Comparison of ENCODE assay signal across 18 cellular contexts in genomic region chrX:10174810-10175209, GRCh38. TPM values are rescaled to one million over a fixed set of nuclear protein-coding genes. Genes with fewer than 3 reads are reported as not detected.
DNase-seq lines count a peak whose midpoint lies in the region; ATAC-seq, FAIRE-seq and TF ChIP-seq lines count a peak whose summit lies in the region.
"Had no signal": no experiment of that assay in that cellular context is flagged by ENCODE, and none has a peak within 500 bp of the region (broad histone marks: within the 10 kb centered on the region; RNA-seq: fewer than 3 reads in every experiment).

No MANE protein-coding gene starts in this region.

- CTCF ChIA-PET in endothelial cell of umbilical vein (lab: Charles Lee), result interaction anchor here (1.3 to 6.0 kb wide), 2 partner anchors 14 to 423 kb away, joined by 5 to 29 read pairs; no protein-coding TSS in a partner anchor

- FAIRE-seq in endothelial cell of umbilical vein (lab: Jason Lieb, UNC), result peak; percentile 28
- FAIRE-seq: endometrium, G401.6, H54, islet of Langerhans had no signal

- no peak overlapping the region for H3K27ac ChIP-seq in endothelial cell of umbilical vein (ENCODE audit: insufficient read depth, low read depth, low read length)
- H3K27ac ChIP-seq: lower lobe of right lung, SJCRH30 had no signal

- H3K4me1 ChIP-seq in endothelial cell of umbilical vein (ENCODE audit: control insufficient read depth, extremely low read depth, insufficient read depth, low read length), result peaks cover 29% of the 10 kb centered on the region

- no peaks in the 10 kb centered on the region for H3K27me3 ChIP-seq in endothelial cell of umbilical vein (ENCODE audit: control insufficient read depth in 2 of 2, insufficient read depth in 2 of 2, low read length in 2 of 2)
- H3K27me3 ChIP-seq: SJCRH30 had no signal

- H3K27me3 Mint-ChIP-seq in stimulated activated naive CD8-positive, alpha-beta T cell treated with anti-CD3 and anti-CD28 coated beads, Interleukin-15, Interleukin-2, amounts not matched to agents 100 ng/mL and 50 ng/mL, for 24 hours, result peaks cover 13% of the 10 kb centered on the region
- H3K27me3 Mint-ChIP-seq in progenitor cell of endocrine pancreas, result no peaks in the 10 kb centered on the region
- H3K27me3 Mint-ChIP-seq: activated B cell treated with CpG ODN at 0.5 μM for 24 hours had no signal

- no peaks in the 10 kb centered on the region for H3K9me3 Mint-ChIP-seq in stimulated activated naive CD8-positive, alpha-beta T cell treated with anti-CD3 and anti-CD28 coated beads, Interleukin-15, Interleukin-2, amounts not matched to agents 100 ng/mL and 50 ng/mL, for 24 hours
- peaks cover 20% of the 10 kb centered on the region for H3K9me3 Mint-ChIP-seq in progenitor cell of endocrine pancreas (ENCODE audit: low read depth)
- H3K9me3 Mint-ChIP-seq: activated B cell treated with CpG ODN at 0.5 μM for 24 hours; activated CD4-positive, alpha-beta memory T cell treated with anti-CD3 and anti-CD28 coated beads, Interleukin-2, amount 10 ng/mL, durations not matched to agents 7 days and 5 days had no signal

- ATAC-seq in stimulated activated naive CD8-positive, alpha-beta T cell treated with anti-CD3 and anti-CD28 coated beads, Interleukin-15, Interleukin-2, amounts not matched to agents 100 U/mL and 50 U/mL, for 24 hours, result no peak
- no peak for ATAC-seq in HG03520 (IDR thresholded peaks at IDR 0.05; ENCODE audit: unreplicated experiment)
- ATAC-seq in GM21723 (IDR thresholded peaks at IDR 0.05; ENCODE audit: unreplicated experiment), result no peak

- peak overlapping the region; percentile 40 for H3K27ac Mint-ChIP-seq in stimulated activated naive CD8-positive, alpha-beta T cell treated with anti-CD3 and anti-CD28 coated beads, Interleukin-15, Interleukin-2, amounts not matched to agents 100 ng/mL and 50 ng/mL, for 24 hours
- H3K27ac Mint-ChIP-seq in progenitor cell of endocrine pancreas, result peak overlapping the region; percentile 74
- H3K27ac Mint-ChIP-seq: activated B cell treated with CpG ODN at 0.5 μM for 24 hours; activated CD4-positive, alpha-beta memory T cell treated with anti-CD3 and anti-CD28 coated beads, Interleukin-2, amount 10 ng/mL, durations not matched to agents 7 days and 5 days had no signal

- dilution Hi-C loops in endothelial cell of umbilical vein (cut with MboI; ENCODE audit: extremely low pct_ligation_motif_present, low sequenced_read_pairs), result no loop called here

- no peak overlapping the region for H3K9ac ChIP-seq in endothelial cell of umbilical vein (replicated peaks; ENCODE audit: extremely low read depth, insufficient read depth, low read length)

- no TSS peak for BruUV-seq in endothelial cell of umbilical vein (replicated peaks; lab: Mats Ljungman, UMichigan)

- H3K4me1 Mint-ChIP-seq in stimulated activated naive CD8-positive, alpha-beta T cell treated with anti-CD3 and anti-CD28 coated beads, Interleukin-15, Interleukin-2, amounts not matched to agents 100 ng/mL and 50 ng/mL, for 24 hours (ENCODE audit: low read depth), result peaks cover 5% of the 10 kb centered on the region
- peaks cover 2% of the 10 kb centered on the region for H3K4me1 Mint-ChIP-seq in progenitor cell of endocrine pancreas (ENCODE audit: low read depth)

- H3K36me3 ChIP-seq in endothelial cell of umbilical vein (ENCODE audit: control insufficient read depth in 2 of 2, extremely low read depth in 1 of 2, insufficient read depth in 2 of 2, low read length in 2 of 2), result no peaks in the 10 kb centered on the region
- H3K36me3 ChIP-seq: lower lobe of right lung had no signal

- no peak overlapping the region for H3K4me3 ChIP-seq in endothelial cell of umbilical vein (replicated peaks in 1 of 3; ENCODE audit: insufficient read depth in 1 of 3, low read depth in 1 of 3, low read length in 3 of 3)
- H3K4me3 ChIP-seq: lower lobe of right lung, SJCRH30 had no signal

- H3K36me3 Mint-ChIP-seq in stimulated activated naive CD8-positive, alpha-beta T cell treated with anti-CD3 and anti-CD28 coated beads, Interleukin-15, Interleukin-2, amounts not matched to agents 100 ng/mL and 50 ng/mL, for 24 hours (ENCODE audit: low read depth), result no peaks in the 10 kb centered on the region
- peaks cover 9% of the 10 kb centered on the region for H3K36me3 Mint-ChIP-seq in progenitor cell of endocrine pancreas (ENCODE audit: insufficient read depth)

- intact Hi-C loops in endothelial cell of umbilical vein (cut with micrococcal nuclease), result no loop called here

- POLR2A ChIA-PET in endothelial cell of umbilical vein (lab: Charles Lee), result no interaction called here

- H3K9me3 ChIP-seq in endothelial cell of umbilical vein (replicated peaks; ENCODE audit: control insufficient read depth, insufficient read depth, low read length), result no peaks in the 10 kb centered on the region
- H3K9me3 ChIP-seq: lower lobe of right lung, SJCRH30 had no signal

- no peak for DNase-seq in stimulated activated naive CD8-positive, alpha-beta T cell treated with anti-CD3 and anti-CD28 coated beads, Interleukin-15, Interleukin-2, amounts not matched to agents 100 U/mL and 50 U/mL, for 24 hours
- DNase-seq in endothelial cell of umbilical vein (ENCODE audit: low read depth, low spot score), result no peak
- DNase-seq in progenitor cell of endocrine pancreas (ENCODE audit: low spot score, unreplicated experiment), result no peak
- no peak for DNase-seq in Kasumi-1 (lab: John Stamatoyannopoulos, UW)
- DNase-seq in AML-193 (lab: John Stamatoyannopoulos, UW), result no peak
- DNase-seq: activated B cell treated with CpG ODN at 0.5 μM for 24 hours; activated CD4-positive, alpha-beta memory T cell treated with anti-CD3 and anti-CD28 coated beads, Interleukin-2, amount 10 ng/mL, durations not matched to agents 7 days and 5 days; activated naive CD4-positive, alpha-beta T cell; lower lobe of right lung; NCI-H1436; SJCRH30 had no signal

- H3K4me2 ChIP-seq in endothelial cell of umbilical vein (ENCODE audit: insufficient read depth, low read length), result no peak overlapping the region

- H3K9me1 ChIP-seq in endothelial cell of umbilical vein (replicated peaks; ENCODE audit: control insufficient read depth, extremely low read depth, insufficient read depth, low read length), result no peaks in the 10 kb centered on the region

- H3K79me2 ChIP-seq in endothelial cell of umbilical vein (ENCODE audit: control insufficient read depth, insufficient read depth, low read length), result peaks cover 2% of the 10 kb centered on the region

- TF ChIP-seq CTCF in endothelial cell of umbilical vein (IDR thresholded peaks at IDR 0.05; ENCODE audit: extremely low read depth in 1 of 2, insufficient read depth in 1 of 2, low read depth in 1 of 2, low read length in 2 of 2) (no peak), progenitor cell of endocrine pancreas (IDR thresholded peaks at IDR 0.05; ENCODE audit: unreplicated experiment) (no peak)

- no peak overlapping the region for H3K4me3 Mint-ChIP-seq in stimulated activated naive CD8-positive, alpha-beta T cell treated with anti-CD3 and anti-CD28 coated beads, Interleukin-15, Interleukin-2, amounts not matched to agents 100 ng/mL and 50 ng/mL, for 24 hours
- no peak overlapping the region for H3K4me3 Mint-ChIP-seq in progenitor cell of endocrine pancreas (ENCODE audit: low read depth)
- H3K4me3 Mint-ChIP-seq: activated B cell treated with CpG ODN at 0.5 μM for 24 hours; activated CD4-positive, alpha-beta memory T cell treated with anti-CD3 and anti-CD28 coated beads, Interleukin-2, amount 10 ng/mL, durations not matched to agents 7 days and 5 days had no signal

- TF ChIP-seq POLR2A in endothelial cell of umbilical vein (IDR thresholded peaks at IDR 0.05; ENCODE audit: low read depth, low read length), result no peak

- H4K20me1 ChIP-seq in endothelial cell of umbilical vein (replicated peaks; ENCODE audit: control insufficient read depth, extremely low read depth, insufficient read depth, low read length), result no peaks in the 10 kb centered on the region

- no peak overlapping the region for H2AFZ ChIP-seq in endothelial cell of umbilical vein (ENCODE audit: low read depth, low read length)

TF ChIP-seq in endothelial cell of umbilical vein, 7 proteins besides CTCF, POLR2A, EP300 and RAD21:
- no peak for TF ChIP-seq FOS (IDR thresholded peaks at IDR 0.05; ENCODE audit: borderline replicate concordance, insufficient read depth, low read length)
- no peak for TF ChIP-seq MYC (IDR thresholded peaks at IDR 0.05; ENCODE audit: low read depth, low read length)
- TF ChIP-seq EZH2 (IDR thresholded peaks at IDR 0.05; ENCODE audit: borderline replicate concordance, low read depth, low read length, severe bottlenecking), result no peak
- no peak for TF ChIP-seq POLR2AphosphoS5 (IDR thresholded peaks at IDR 0.05; ENCODE audit: insufficient read depth, low read depth, low read length)
- TF ChIP-seq GATA2 (IDR thresholded peaks at IDR 0.05; ENCODE audit: insufficient read depth, insufficient read length, low read depth, low read length), result no peak
- TF ChIP-seq MAX (IDR thresholded peaks at IDR 0.05; ENCODE audit: insufficient read depth, insufficient read length), result no peak
- TF ChIP-seq JUN (IDR thresholded peaks at IDR 0.05; ENCODE audit: borderline replicate concordance, insufficient read depth, insufficient read length, low read depth), result no peak
TF ChIP-seq in endothelial cell of umbilical vein: peak in this region for 0.

RNA-seq across cellular contexts. Expression of gene CLCN4, which starts 18.0 kb away (rescaled TPM):
- total RNA-seq in endothelial cell of umbilical vein (17.0 and 19.8 TPM in 2 replicates), progenitor cell of endocrine pancreas (14.1 and 15.2 TPM in 2 replicates)
- 7.2 and 7.6 TPM in 2 replicates for polyA plus RNA-seq in endothelial cell of umbilical vein
- 8.2 and 10.7 TPM in 2 replicates for polyA plus RNA-seq in endothelial cell of umbilical vein (2011; cell fraction: cytosol; rRNA removed)
- polyA plus RNA-seq in endothelial cell of umbilical vein (2011; cell fraction: nucleus; rRNA removed), result 9.7 and 13.5 TPM in 2 replicates
- 9.4 and 10.3 TPM in 2 replicates for polyA plus RNA-seq in endothelial cell of umbilical vein (2012)
- 26.1 and 30.0 TPM in 2 replicates for polyA minus RNA-seq in endothelial cell of umbilical vein
- polyA minus RNA-seq in endothelial cell of umbilical vein (2011; cell fraction: cytosol; rRNA and poly(A)+ RNA removed), result 0.41 TPM
- 8.1 and 11.1 TPM in 2 replicates for polyA minus RNA-seq in endothelial cell of umbilical vein (2011; cell fraction: nucleus; rRNA and poly(A)+ RNA removed)
- total RNA-seq: activated CD4-positive, alpha-beta memory T cell treated with anti-CD3 and anti-CD28 coated beads, Interleukin-2, amount 10 ng/mL, durations not matched to agents 7 days and 5 days had no signal
